Comparison of ENCODE assay signal across 36 cellular contexts in genomic region chr4:26212528-26212927, GRCh38.
"Had no signal": no experiment of that assay in that cellular context is flagged by ENCODE, and none has a peak within 500 bp of the region (broad histone marks: within the 10 kb centered on the region; RNA-seq: fewer than 3 reads in every experiment).

No MANE protein-coding gene starts in this region.

- DNase-seq: activated B cell treated with CpG ODN at 0.5 μM for 24 hours; activated CD4-positive, alpha-beta memory T cell treated with anti-CD3 and anti-CD28 coated beads for 36 hours; activated CD4-positive, alpha-beta T cell treated with anti-CD3 and anti-CD28 coated beads for 4 hours; activated CD4-positive, alpha-beta T cell treated with anti-CD3 and anti-CD28 coated beads, Interleukin-2, amount 50 U/mL, for 1 hour; activated CD4-positive, CD25-positive, alpha-beta regulatory T cell treated with anti-CD3 and anti-CD28 coated beads, Interleukin-2, amount 50 U/mL, for 72 hours; activated CD8-positive, alpha-beta memory T cell treated with anti-CD3 and anti-CD28 coated beads, Interleukin-2, amount 50 U/mL, for 4 hours; activated gamma-delta T cell treated with Interleukin-2 at 50 U/mL for 16 hours; activated naive CD4-positive, alpha-beta T cell treated with anti-CD3 and anti-CD28 coated beads for 36 hours; activated T-cell treated with anti-CD3 and anti-CD28 coated beads for 4 hours; activated T-cell treated with anti-CD3 and anti-CD28 coated beads, Interleukin-2, amount 50 U/mL, for 4 hours; adrenal gland; anterior cingulate cortex; central memory CD4-positive, alpha-beta T cell; Karpas-422; KBM-7; NCI-H1048; NCI-H1105 treated with DMSO at 0.1 percent for 48 hours; NCI-H1436; NCI-H1694; NCI-H1930; NCI-H2081 treated with DMSO at 0.1 percent for 48 hours; NCI-H345; NCI-H524 treated with DMSO at 0.1 percent for 48 hours; NK-92 treated with Interleukin-12 subunit alpha and Interleukin-12 subunit beta, amount 100 ng/mL, for 24 hours; PC-3; SIG-M5; T-cell; T-helper 2 cell; T-helper 9 cell had no signal

- H3K36me3 ChIP-seq: adrenal gland had no signal

- H3K27me3 ChIP-seq: adrenal gland had no signal

- H3K9me3 Mint-ChIP-seq: activated B cell treated with CpG ODN at 0.5 μM for 24 hours; activated CD4-positive, alpha-beta memory T cell treated with anti-CD3 and anti-CD28 coated beads for 36 hours; activated naive CD4-positive, alpha-beta T cell treated with anti-CD3 and anti-CD28 coated beads for 36 hours; activated T-cell treated with anti-CD3 and anti-CD28 coated beads, Interleukin-2, amount 50 U/mL, for 4 hours; activated T-helper 1 cell treated with anti-CD3 and anti-CD28 coated beads, Interleukin-12 subunit alpha, Interleukin-12 subunit beta, Interleukin-2, Interleukin-4 antibody, amounts not matched to agents 30 ng/mL and 10 ng/mL and 1 ng/mL, durations not matched to agents 14 hours and 24 hours and 36 hours; T-cell had no signal

- H3K4me3 ChIP-seq: adrenal gland had no signal

- H3K36me3 Mint-ChIP-seq: activated CD4-positive, alpha-beta memory T cell treated with anti-CD3 and anti-CD28 coated beads for 36 hours; brain; T-cell had no signal

- H3K27ac Mint-ChIP-seq: activated B cell treated with CpG ODN at 0.5 μM for 24 hours; activated CD4-positive, alpha-beta memory T cell treated with anti-CD3 and anti-CD28 coated beads for 36 hours; activated naive CD4-positive, alpha-beta T cell treated with anti-CD3 and anti-CD28 coated beads for 36 hours; activated T-helper 1 cell treated with anti-CD3 and anti-CD28 coated beads, Interleukin-12 subunit alpha, Interleukin-12 subunit beta, Interleukin-2, Interleukin-4 antibody, amounts not matched to agents 30 ng/mL and 10 ng/mL and 1 ng/mL, durations not matched to agents 14 hours and 24 hours and 36 hours; brain; T-cell had no signal

- H3K27ac ChIP-seq: adrenal gland, RWPE1, VCaP had no signal

- H3K4me1 ChIP-seq: adrenal gland had no signal

- H3K4me3 Mint-ChIP-seq: activated B cell treated with CpG ODN at 0.5 μM for 24 hours; activated CD4-positive, alpha-beta memory T cell treated with anti-CD3 and anti-CD28 coated beads for 36 hours; activated naive CD4-positive, alpha-beta T cell treated with anti-CD3 and anti-CD28 coated beads for 36 hours; activated T-cell treated with anti-CD3 and anti-CD28 coated beads, Interleukin-2, amount 50 U/mL, for 4 hours; activated T-helper 1 cell treated with anti-CD3 and anti-CD28 coated beads, Interleukin-12 subunit alpha, Interleukin-12 subunit beta, Interleukin-2, Interleukin-4 antibody, amounts not matched to agents 30 ng/mL and 10 ng/mL and 1 ng/mL, durations not matched to agents 14 hours and 24 hours and 36 hours; brain; T-cell had no signal

- H3K9me3 ChIP-seq: adrenal gland had no signal

- H3K4me1 Mint-ChIP-seq: activated B cell treated with CpG ODN at 0.5 μM for 24 hours had no signal

- ATAC-seq: activated naive CD4-positive, alpha-beta T cell treated with anti-CD3 and anti-CD28 coated beads, Interleukin-2, amount 50 U/mL, for 72 hours; activated T-cell treated with anti-CD3 and anti-CD28 coated beads, Interleukin-2, amount 50 U/mL, for 4 hours; PC-3; Right ventricle myocardium inferior; SK-N-SH treated with all-trans-retinoic acid at 6 μM for 48 hours; T-cell had no signal
